In genomic region chr1:197402189-197402588, GRCh38 we compare ENCODE assay signal across 7 cellular contexts.
"Had no signal": no experiment of that assay in that cellular context is flagged by ENCODE, and none has a peak within 500 bp of the region (broad histone marks: within the 10 kb centered on the region; RNA-seq: fewer than 3 reads in every experiment).

No MANE protein-coding gene starts in this region.

- FAIRE-seq: GM12878, GM12891, GM12892, GM18507, GM19239 had no signal

- DNase-seq: GDM1, GF-D8 had no signal

- H3K4me3 ChIP-seq: GM12878 had no signal

- ATAC-seq: GM12878 had no signal
